In the genomic region with DNA sequence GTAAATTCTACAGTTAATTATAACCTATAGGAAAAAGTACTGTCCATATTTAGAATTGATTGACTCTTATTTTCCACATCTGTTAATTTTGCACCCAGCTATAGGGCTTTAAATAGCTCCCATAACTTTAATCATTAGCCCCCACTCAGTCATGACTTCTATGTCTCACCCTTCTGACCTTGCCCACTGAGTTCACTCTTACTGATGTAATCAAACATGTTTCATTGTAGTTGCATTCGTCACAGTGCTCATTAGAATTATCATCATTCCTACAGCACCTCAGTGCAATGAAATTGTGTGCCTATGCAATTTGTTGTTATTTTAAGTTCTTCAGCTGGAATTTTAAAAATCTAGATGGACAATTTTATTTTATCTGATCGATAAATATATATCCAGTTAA, we compare ENCODE assay signal across 19 cellular contexts.
DNase-seq lines count a peak whose midpoint lies in the region; ATAC-seq, FAIRE-seq and TF ChIP-seq lines count a peak whose summit lies in the region.
"Had no signal": no experiment of that assay in that cellular context is flagged by ENCODE, and none has a peak within 500 bp of the region (broad histone marks: within the 10 kb centered on the region; RNA-seq: fewer than 3 reads in every experiment).

No MANE protein-coding gene starts in this region.

- H3K9me3 ChIP-seq in GM12878 (replicated peaks; ENCODE audit: control insufficient read depth, insufficient read depth, low read length) (no peaks in the 10 kb centered on the region), BE2C (no peaks in the 10 kb centered on the region)
- no peaks in the 10 kb centered on the region for H3K9me3 ChIP-seq in CD4-positive, alpha-beta memory T cell (ENCODE audit: control insufficient read depth in 1 of 2, low read length in 2 of 2)
- H3K9me3 ChIP-seq: A549 had no signal

- H3K27ac Mint-ChIP-seq in CD4-positive, alpha-beta memory T cell, result peak overlapping the region in 1 of 7 donors; percentile 7

- no peak for TF ChIP-seq POLR2A in GM12878 (IDR thresholded peaks at IDR 0.05; ENCODE audit: low read depth, low read length)

- peaks cover 0 to 2% (median 0%) of the 10 kb centered on the region in 8 donors for H3K9me3 Mint-ChIP-seq in CD4-positive, alpha-beta memory T cell

- 45% methylated on average over 2 of the region's 2 CpGs for WGBS in GM12878 (ENCODE audit: insufficient coverage, insufficient replicate concordance, low lambda C conversion rate, missing lambda C conversion rate)

- POLR2A ChIA-PET in GM12878 (lab: Charles Lee), result no interaction called here
- POLR2A ChIA-PET in CD4-positive, alpha-beta memory T cell (lab: Charles Lee; ENCODE audit: partially characterized antibody), result no interaction called here

- no peaks in the 10 kb centered on the region for H4K20me1 ChIP-seq in GM12878 (ENCODE audit: control insufficient read depth, insufficient read depth)

- no peak for FAIRE-seq in GM12878 (lab: Jason Lieb, UNC)
- FAIRE-seq: A549 had no signal

- H2AFZ ChIP-seq in GM12878 (ENCODE audit: control insufficient read depth, low read depth, low read length), result no peak overlapping the region

- H3K36me3 ChIP-seq in GM12878 (ENCODE audit: control insufficient read depth in 2 of 2, insufficient read depth in 2 of 2, low read length in 1 of 2) (no peaks in the 10 kb centered on the region), BE2C (no peaks in the 10 kb centered on the region)
- H3K36me3 ChIP-seq in CD4-positive, alpha-beta memory T cell (ENCODE audit: insufficient read depth, low read length), result no peaks in the 10 kb centered on the region

- H3K27me3 ChIP-seq in GM12878 (replicated peaks in 1 of 2; ENCODE audit: control insufficient read depth in 2 of 2, insufficient read depth in 2 of 2, low read length in 1 of 2), result no peaks in the 10 kb centered on the region
- H3K27me3 ChIP-seq in layer of hippocampus (ENCODE audit: control insufficient read depth, insufficient read depth, low read length), result no peaks in the 10 kb centered on the region
- H3K27me3 ChIP-seq in CD4-positive, alpha-beta memory T cell (ENCODE audit: insufficient read depth, low read length), result no peaks in the 10 kb centered on the region
- H3K27me3 ChIP-seq in BE2C, result no peaks in the 10 kb centered on the region

- H3K4me1 ChIP-seq in GM12878 (ENCODE audit: control insufficient read depth, insufficient read depth, low read length) (peaks cover 5% of the 10 kb centered on the region), BE2C (peaks cover 7% of the 10 kb centered on the region)
- H3K4me1 ChIP-seq in CD4-positive, alpha-beta memory T cell (ENCODE audit: insufficient read depth, low read length), result no peaks in the 10 kb centered on the region

- CTCF ChIA-PET in GM12878 (lab: Yijun Ruan, JAX), result interaction anchor here (0.9 to 1.3 kb wide), 2 partner anchors 16 to 27 kb away, joined by 3 read pairs; no protein-coding TSS in a partner anchor
- CTCF ChIA-PET in CD4-positive, alpha-beta memory T cell (lab: Charles Lee; ENCODE audit: partially characterized antibody), result no interaction called here

- H3K4me2 ChIP-seq in GM12878 (ENCODE audit: control insufficient read depth, insufficient read depth), result peak overlapping the region; percentile 49
- H3K4me2 ChIP-seq: A549 had no signal

- intact Hi-C loops in GM12878 (cut with micrococcal nuclease; ENCODE audit: unreplicated experiment), result no loop called here
- intact Hi-C loops in CD4-positive, alpha-beta memory T cell (cut with micrococcal nuclease), result no loop called here

- no peak overlapping the region for H3K4me3 Mint-ChIP-seq in CD4-positive, alpha-beta memory T cell

- TF ChIP-seq EP300 in GM12878 (IDR thresholded peaks at IDR 0.05; ENCODE audit: borderline replicate concordance in 1 of 2, control insufficient read depth in 1 of 2, low read depth in 2 of 2, low read length in 2 of 2), result no peak

- no peaks in the 10 kb centered on the region for H3K27me3 Mint-ChIP-seq in CD4-positive, alpha-beta memory T cell

- SMC1A ChIA-PET in GM12878 (lab: Charles Lee; ENCODE audit: uncharacterized antibody, unreplicated experiment), result interaction anchor here (1.0 to 1.4 kb wide), 2 partner anchors 9 to 61 kb away, joined by 3 to 4 read pairs; no protein-coding TSS in a partner anchor

- TF ChIP-seq CTCF in GM12878 (IDR thresholded peaks at IDR 0.05 in 2 of 3, conservative IDR thresholded peaks at IDR 0.05 in 1 of 3; ENCODE audit: control insufficient read depth in 2 of 3, extremely low read depth in 1 of 3, insufficient read depth in 1 of 3, low read depth in 3 of 3, low read length in 3 of 3), result no peak
- no peak for TF ChIP-seq CTCF in BE2C (IDR thresholded peaks at IDR 0.05; ENCODE audit: low read depth, low read length)

- no peak overlapping the region for H3K4me3 ChIP-seq in GM12878
- H3K4me3 ChIP-seq in CD4-positive, alpha-beta memory T cell (ENCODE audit: low read length in 2 of 2), result no peak overlapping the region
- no peak overlapping the region for H3K4me3 ChIP-seq in BE2C (ENCODE audit: low read depth, low read length)
- H3K4me3 ChIP-seq: A549 had no signal

- peaks cover 0 to 2% of the 10 kb centered on the region in 2 donors for H3K36me3 Mint-ChIP-seq in CD4-positive, alpha-beta memory T cell

- ATAC-seq in GM12878 (no peak), GM21528 (IDR thresholded peaks at IDR 0.05; ENCODE audit: low FRiP score, unreplicated experiment) (no peak)
- ATAC-seq: A549 had no signal

- no peak for TF ChIP-seq RAD21 in GM12878 (IDR thresholded peaks at IDR 0.05; ENCODE audit: insufficient read depth, low read depth, low read length)

- H3K79me2 ChIP-seq in GM12878 (ENCODE audit: control insufficient read depth, insufficient read depth, low read length), result peaks cover 72% of the 10 kb centered on the region

- peaks cover 0 to 3% (median 0%) of the 10 kb centered on the region in 4 donors for H3K4me1 Mint-ChIP-seq in CD4-positive, alpha-beta memory T cell

- no peak overlapping the region for H3K27ac ChIP-seq in GM12878 (ENCODE audit: control insufficient read depth, insufficient read depth)
- H3K27ac ChIP-seq in layer of hippocampus (ENCODE audit: low read depth, low read length), result peak overlapping the region; percentile 30
- H3K27ac ChIP-seq in CD4-positive, alpha-beta memory T cell (ENCODE audit: low read depth, low read length), result no peak overlapping the region
- H3K27ac ChIP-seq: A549 had no signal

- BruUV-seq in GM12878 (replicated peaks; lab: Mats Ljungman, UMichigan), result no TSS peak

- RAD21 ChIA-PET in GM12878 (lab: Charles Lee; ENCODE audit: unreplicated experiment), result no interaction called here

- peak; percentile 47 for DNase-seq in EL
- DNase-seq in LHCN-M2 (ENCODE audit: low read depth), result peak; percentile 35
- DNase-seq in GM12878 (ENCODE audit: low read depth, low spot score), result no peak
- no peak for DNase-seq in CD4-positive, alpha-beta memory T cell
- no peak for DNase-seq in BE2C
- DNase-seq in HT-29 (ENCODE audit: low spot score), result no peak
- DNase-seq: Calu3, DMS79, GF-D8, H7, NCI-H1048, NCI-H1694, NCI-H2171 treated with DMSO at 0.1 percent for 48 hours, NCI-H510A, NCI-H82, Right ventricle myocardium superior had no signal

- H3K9ac ChIP-seq in GM12878 (ENCODE audit: control insufficient read depth, insufficient read depth, low read length), result no peak overlapping the region

- in situ Hi-C loops in GM12878 (cut with MboI), result no loop called here

TF ChIP-seq in GM12878, 131 proteins besides CTCF, POLR2A, EP300 and RAD21 (continues in another document):
- no peak for TF ChIP-seq RELA (IDR thresholded peaks at IDR 0.05; ENCODE audit: borderline replicate concordance, partially characterized antibody)
- TF ChIP-seq ZNF687 (IDR thresholded peaks at IDR 0.05), result no peak
- TF ChIP-seq FOS (IDR thresholded peaks at IDR 0.05; ENCODE audit: borderline replicate concordance, extremely low read depth, insufficient read length), result no peak

Comparison
In these comparisons a context has a peak if more than half of its experiments do, and no peak if none do; other contexts are left out.
1. DNase-seq: peak in EL (single experiment) and LHCN-M2 (single experiment); none in GM12878 (single experiment), CD4-positive, alpha-beta memory T cell (0 of 5), BE2C (single experiment) and HT-29 (single experiment).